23 cellular contexts compared by ENCODE assay signal in genomic region chr3:161264771-161265343, GRCh38. TPM values are rescaled to one million over a fixed set of nuclear protein-coding genes. Genes with fewer than 3 reads are reported as not detected.
DNase-seq lines count a peak whose midpoint lies in the region; ATAC-seq and TF ChIP-seq lines count a peak whose summit lies in the region.
"Had no signal": no experiment of that assay in that cellular context is flagged by ENCODE, and none has a peak within 500 bp of the region (broad histone marks: within the 10 kb centered on the region; RNA-seq: fewer than 3 reads in every experiment).

No MANE protein-coding gene starts in this region.

- peaks cover 6 to 13% of the 10 kb centered on the region in 2 donors for H3K4me1 Mint-ChIP-seq in natural killer cell treated with Interleukin-12 subunit alpha and Interleukin-12 subunit beta and Interleukin-15 and Interleukin-18, amount 100 ng/mL, for 72 hours (ENCODE audit: low read depth in 2 of 2)
- H3K4me1 Mint-ChIP-seq in activated CD4-positive, alpha-beta T cell treated with anti-CD3 and anti-CD28 coated beads, Interleukin-2, amount 10 ng/mL, durations not matched to agents 7 days and 5 days, result no peaks in the 10 kb centered on the region

- H3K9me3 Mint-ChIP-seq in natural killer cell treated with Interleukin-12 subunit alpha and Interleukin-12 subunit beta and Interleukin-15 and Interleukin-18, amount 100 ng/mL, for 72 hours, result peaks cover 3% of the 10 kb centered on the region
- H3K9me3 Mint-ChIP-seq in activated CD4-positive, alpha-beta T cell treated with anti-CD3 and anti-CD28 coated beads, Interleukin-2, amount 10 ng/mL, durations not matched to agents 7 days and 5 days, result peaks cover 12% of the 10 kb centered on the region

- CTCF ChIA-PET in activated CD4-positive, alpha-beta T cell treated with anti-CD3 and anti-CD28 coated beads, Interleukin-2, amount 10 ng/mL, durations not matched to agents 7 days and 5 days (lab: Charles Lee), result no interaction called here

- H3K4me3 Mint-ChIP-seq in natural killer cell treated with Interleukin-12 subunit alpha and Interleukin-12 subunit beta and Interleukin-15 and Interleukin-18, amount 100 ng/mL, for 72 hours, result no peak overlapping the region
- H3K4me3 Mint-ChIP-seq in activated CD4-positive, alpha-beta T cell treated with anti-CD3 and anti-CD28 coated beads, Interleukin-2, amount 10 ng/mL, durations not matched to agents 7 days and 5 days, result no peak overlapping the region
- H3K4me3 Mint-ChIP-seq: CD8-positive, alpha-beta T cell; mesothelial cell of epicardium; naive thymus-derived CD8-positive, alpha-beta T cell; T-helper 2 cell treated with Interferon-gamma antibody and Interleukin-4, amounts not matched to agents 5 μg/mL and 100 μg/mL, for 36 hours had no signal

- H3K27me3 Mint-ChIP-seq in natural killer cell treated with Interleukin-12 subunit alpha and Interleukin-12 subunit beta and Interleukin-15 and Interleukin-18, amount 100 ng/mL, for 72 hours, result no peaks in the 10 kb centered on the region
- H3K27me3 Mint-ChIP-seq in activated CD4-positive, alpha-beta T cell treated with anti-CD3 and anti-CD28 coated beads, Interleukin-2, amount 10 ng/mL, durations not matched to agents 7 days and 5 days, result no peaks in the 10 kb centered on the region
- H3K27me3 Mint-ChIP-seq: naive thymus-derived CD8-positive, alpha-beta T cell had no signal

- DNase-seq in EL, result peak; percentile 73
- DNase-seq in RPMI7951 (ENCODE audit: low read depth), result peak; percentile 5
- peak; percentile 22 for DNase-seq in fibroblast of the aortic adventitia (ENCODE audit: low read depth)
- DNase-seq in skeletal muscle cell (ENCODE audit: low read depth), result peak; percentile 17
- DNase-seq in natural killer cell treated with Interleukin-12 subunit alpha and Interleukin-12 subunit beta and Interleukin-15 and Interleukin-18, amount 100 ng/mL, for 72 hours (ENCODE audit: low spot score), result no peak
- no peak for DNase-seq in activated CD4-positive, alpha-beta T cell treated with anti-CD3 and anti-CD28 coated beads, Interleukin-2, amount 10 ng/mL, durations not matched to agents 7 days and 5 days
- DNase-seq: activated naive CD4-positive, alpha-beta T cell treated with anti-CD3 and anti-CD28 coated beads, Interleukin-2, amount 50 U/mL, for 16 hours; CD8-positive, alpha-beta T cell; dermis blood vessel endothelial cell; KBM-7; left lung; naive thymus-derived CD8-positive, alpha-beta T cell; NCI-H1694; NCI-H2171; NCI-H526 treated with DMSO at 0.1 percent for 48 hours; spleen; stimulated activated CD4-positive, alpha-beta T cell treated with anti-CD3 and anti-CD28 coated beads, Interleukin-4, amount 100 ng/mL, for 1 hour; stimulated activated naive CD4-positive, alpha-beta T cell; WERI-Rb-1 had no signal

- no peak overlapping the region for H3K27ac Mint-ChIP-seq in natural killer cell treated with Interleukin-12 subunit alpha and Interleukin-12 subunit beta and Interleukin-15 and Interleukin-18, amount 100 ng/mL, for 72 hours
- no peak overlapping the region for H3K27ac Mint-ChIP-seq in activated CD4-positive, alpha-beta T cell treated with anti-CD3 and anti-CD28 coated beads, Interleukin-2, amount 10 ng/mL, durations not matched to agents 7 days and 5 days
- H3K27ac Mint-ChIP-seq: CD8-positive, alpha-beta T cell; mesothelial cell of epicardium; naive thymus-derived CD8-positive, alpha-beta T cell; T-helper 2 cell treated with Interferon-gamma antibody and Interleukin-4, amounts not matched to agents 5 μg/mL and 100 μg/mL, for 36 hours had no signal

- H3K36me3 Mint-ChIP-seq in natural killer cell treated with Interleukin-12 subunit alpha and Interleukin-12 subunit beta and Interleukin-15 and Interleukin-18, amount 100 ng/mL, for 72 hours, result peaks cover 26% of the 10 kb centered on the region
- H3K36me3 Mint-ChIP-seq in activated CD4-positive, alpha-beta T cell treated with anti-CD3 and anti-CD28 coated beads, Interleukin-2, amount 10 ng/mL, durations not matched to agents 7 days and 5 days (ENCODE audit: low read depth), result peaks cover 36% of the 10 kb centered on the region

- TF ChIP-seq POLR2A in GM18505 (IDR thresholded peaks at IDR 0.05; ENCODE audit: borderline replicate concordance, extremely low read depth, insufficient read depth, insufficient read length), result no peak

- no peak for TF ChIP-seq CTCF in fibroblast of the aortic adventitia (IDR thresholded peaks at IDR 0.05; ENCODE audit: insufficient read depth, low read length)

- no peak for ATAC-seq in natural killer cell treated with Interleukin-12 subunit alpha and Interleukin-12 subunit beta and Interleukin-15 and Interleukin-18, amount 100 ng/mL, for 72 hours
- ATAC-seq in GM18505 (IDR thresholded peaks at IDR 0.05; ENCODE audit: unreplicated experiment), result no peak
- ATAC-seq: CD8-positive, alpha-beta T cell; left lung; naive thymus-derived CD8-positive, alpha-beta T cell had no signal

- H3K4me3 ChIP-seq in fibroblast of the aortic adventitia (ENCODE audit: low read depth, low read length), result no peak overlapping the region
- no peak overlapping the region for H3K4me3 ChIP-seq in skeletal muscle cell (ENCODE audit: low read depth, low read length)
- H3K4me3 ChIP-seq: left lung, spleen, thoracic aorta had no signal

- POLR2A ChIA-PET in activated CD4-positive, alpha-beta T cell treated with anti-CD3 and anti-CD28 coated beads, Interleukin-2, amount 10 ng/mL, durations not matched to agents 7 days and 5 days (lab: Charles Lee), result no interaction called here

RNA-seq across cellular contexts. Expression of gene NMD3, which starts 43.7 kb away (rescaled TPM):
- total RNA-seq in RPMI7951 (2014; rRNA removed; shearing (Covaris generic)), result 73.4 and 85.9 TPM in 2 replicates
- total RNA-seq in fibroblast of the aortic adventitia (ENCODE audit: low replicate concordance), result 88.0 and 165 TPM in 2 replicates
- 10 to 100 TPM; 51.8 to 66.8 TPM for total RNA-seq in natural killer cell treated with Interleukin-12 subunit alpha and Interleukin-12 subunit beta and Interleukin-15 and Interleukin-18, amount 100 ng/mL, for 72 hours
- 10 to 100 TPM; 37.0 to 42.4 TPM for total RNA-seq in activated CD4-positive, alpha-beta T cell treated with anti-CD3 and anti-CD28 coated beads, Interleukin-2, amount 10 ng/mL, durations not matched to agents 7 days and 5 days

Comparison
In these comparisons a context has a peak if more than half of its experiments do, and no peak if none do; other contexts are left out.
1. DNase-seq: peak in EL (single experiment), RPMI7951 (single experiment), fibroblast of the aortic adventitia (single experiment) and skeletal muscle cell (single experiment); none in natural killer cell treated with Interleukin-12 subunit alpha and Interleukin-12 subunit beta and Interleukin-15 and Interleukin-18, amount 100 ng/mL, for 72 hours (single experiment) and activated CD4-positive, alpha-beta T cell treated with anti-CD3 and anti-CD28 coated beads, Interleukin-2, amount 10 ng/mL, durations not matched to agents 7 days and 5 days (single experiment).